30 cellular contexts compared by ENCODE assay signal in the genomic region with DNA sequence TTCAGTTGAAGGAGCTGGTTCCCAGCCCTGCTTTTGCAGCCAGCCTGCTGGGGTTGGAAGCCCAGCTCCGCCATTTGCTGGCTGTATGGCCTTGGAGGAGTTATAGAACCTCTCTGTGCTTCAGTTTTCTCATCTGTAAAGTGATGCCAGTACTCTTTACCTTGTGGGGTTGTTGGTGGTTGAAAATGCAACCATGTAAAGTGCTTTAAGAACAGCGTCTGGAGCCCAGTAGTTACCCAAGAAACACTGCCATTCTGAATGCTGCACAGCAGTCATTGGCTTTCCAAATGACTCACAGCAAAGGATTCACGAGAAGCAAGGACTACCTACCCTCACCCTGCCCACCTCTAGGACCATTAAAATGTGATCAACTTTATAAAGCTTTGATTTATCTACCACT.
"Had no signal": no experiment of that assay in that cellular context is flagged by ENCODE, and none has a peak within 500 bp of the region (broad histone marks: within the 10 kb centered on the region; RNA-seq: fewer than 3 reads in every experiment).

No MANE protein-coding gene starts in this region.

- H3K9me3 ChIP-seq: neutrophil, ovary, psoas muscle, right lobe of liver, sigmoid colon, suprapubic skin, testis, tibial artery, transverse colon, upper lobe of right lung, uterus had no signal

- H3K36me3 ChIP-seq: neutrophil, ovary, right lobe of liver, sigmoid colon, suprapubic skin, tibial artery, transverse colon, upper lobe of right lung, uterus had no signal

- H3K27ac Mint-ChIP-seq: naive thymus-derived CD4-positive, alpha-beta T cell; natural killer cell; nephron; progenitor cell of endocrine pancreas; stimulated activated memory B cell treated with anti-CD40 and anti-IgM and Interleukin-4, amounts not matched to agents 10 μg/mL and 1 μg/mL and 100 μg/mL, for 72 hours; stimulated activated naive CD8-positive, alpha-beta T cell treated with anti-CD3 and anti-CD28 coated beads, Interleukin-15, amount 100 ng/mL, for 72 hours; type B pancreatic cell had no signal

- H2AFZ ChIP-seq: parathyroid adenoma had no signal

- H3K4me3 Mint-ChIP-seq: naive thymus-derived CD4-positive, alpha-beta T cell; natural killer cell; nephron; stimulated activated memory B cell treated with anti-CD40 and anti-IgM and Interleukin-4, amounts not matched to agents 10 μg/mL and 1 μg/mL and 100 μg/mL, for 72 hours; stimulated activated naive CD8-positive, alpha-beta T cell treated with anti-CD3 and anti-CD28 coated beads, Interleukin-15, amount 100 ng/mL, for 72 hours; type B pancreatic cell had no signal

- H3K9ac ChIP-seq: parathyroid adenoma had no signal

- H3K36me3 Mint-ChIP-seq: natural killer cell; stimulated activated memory B cell treated with anti-CD40 and anti-IgM and Interleukin-4, amounts not matched to agents 10 μg/mL and 1 μg/mL and 100 μg/mL, for 72 hours; type B pancreatic cell had no signal

- H3K4me3 ChIP-seq: ovary, psoas muscle, right lobe of liver, sigmoid colon, suprapubic skin, testis, tibial artery, transverse colon, upper lobe of right lung, uterus had no signal

- H3K27ac ChIP-seq: neutrophil, ovary, parathyroid adenoma, psoas muscle, right lobe of liver, sigmoid colon, suprapubic skin, testis, tibial artery, transverse colon, upper lobe of right lung, uterus had no signal

- FAIRE-seq: small intestine had no signal

- ATAC-seq: naive thymus-derived CD4-positive, alpha-beta T cell; natural killer cell; psoas muscle; right cardiac atrium; right lobe of liver; stimulated activated memory B cell treated with anti-CD40 and anti-IgM and Interleukin-4, amounts not matched to agents 10 μg/mL and 1 μg/mL and 100 μg/mL, for 72 hours; stimulated activated naive CD8-positive, alpha-beta T cell treated with anti-CD3 and anti-CD28 coated beads, Interleukin-15, amount 100 ng/mL, for 72 hours; stimulated activated naive CD8-positive, alpha-beta T cell treated with anti-CD3 and anti-CD28 coated beads, Interleukin-15, Interleukin-2, amounts not matched to agents 100 U/mL and 50 U/mL, for 24 hours; upper lobe of right lung had no signal

- H3K4me1 ChIP-seq: parathyroid adenoma, psoas muscle, right lobe of liver, sigmoid colon, suprapubic skin, testis, tibial artery, transverse colon, upper lobe of right lung, uterus had no signal

- DNase-seq: naive thymus-derived CD4-positive, alpha-beta T cell; natural killer cell; nucleus accumbens; ovary; posterior cingulate gyrus; psoas muscle; right cardiac atrium; right lobe of liver; sigmoid colon; small intestine; stimulated activated CD4-positive, alpha-beta T cell treated with anti-CD3 and anti-CD28 coated beads, Interleukin-15, amount 100 ng/mL, for 24 hours; stimulated activated CD4-positive, alpha-beta T cell treated with anti-CD3 and anti-CD28 coated beads, Interleukin-4, amount 100 ng/mL, for 1 hour; stimulated activated CD4-positive, alpha-beta T cell treated with anti-CD3 and anti-CD28 coated beads, Interleukin-4, amount 100 ng/mL, for 4 hours; stimulated activated CD8-positive, alpha-beta memory T cell treated with anti-CD3 and anti-CD28 coated beads, Interleukin-4, amount 100 ng/mL, for 48 hours; stimulated activated naive CD4-positive, alpha-beta T cell; stimulated activated naive CD8-positive, alpha-beta T cell treated with anti-CD3 and anti-CD28 coated beads, Interleukin-15, amount 100 ng/mL, for 72 hours; stimulated activated naive CD8-positive, alpha-beta T cell treated with anti-CD3 and anti-CD28 coated beads, Interleukin-15, Interleukin-2, amounts not matched to agents 100 U/mL and 50 U/mL, for 24 hours; substantia nigra; testis; tibial artery; transverse colon; upper lobe of right lung; uterus had no signal

- H3K27me3 ChIP-seq: neutrophil, ovary, right lobe of liver, sigmoid colon, suprapubic skin, testis, tibial artery, transverse colon, upper lobe of right lung, uterus had no signal

- H3K9me3 Mint-ChIP-seq: naive thymus-derived CD4-positive, alpha-beta T cell; natural killer cell; nephron; stimulated activated memory B cell treated with anti-CD40 and anti-IgM and Interleukin-4, amounts not matched to agents 10 μg/mL and 1 μg/mL and 100 μg/mL, for 72 hours; stimulated activated naive CD8-positive, alpha-beta T cell treated with anti-CD3 and anti-CD28 coated beads, Interleukin-15, amount 100 ng/mL, for 72 hours; type B pancreatic cell had no signal

- H3K79me2 ChIP-seq: parathyroid adenoma had no signal

- H3K4me1 Mint-ChIP-seq: natural killer cell; nephron; stimulated activated memory B cell treated with anti-CD40 and anti-IgM and Interleukin-4, amounts not matched to agents 10 μg/mL and 1 μg/mL and 100 μg/mL, for 72 hours; stimulated activated naive CD8-positive, alpha-beta T cell treated with anti-CD3 and anti-CD28 coated beads, Interleukin-15, amount 100 ng/mL, for 72 hours had no signal
